ENCODE assay signal across 8 cellular contexts in the genomic region with DNA sequence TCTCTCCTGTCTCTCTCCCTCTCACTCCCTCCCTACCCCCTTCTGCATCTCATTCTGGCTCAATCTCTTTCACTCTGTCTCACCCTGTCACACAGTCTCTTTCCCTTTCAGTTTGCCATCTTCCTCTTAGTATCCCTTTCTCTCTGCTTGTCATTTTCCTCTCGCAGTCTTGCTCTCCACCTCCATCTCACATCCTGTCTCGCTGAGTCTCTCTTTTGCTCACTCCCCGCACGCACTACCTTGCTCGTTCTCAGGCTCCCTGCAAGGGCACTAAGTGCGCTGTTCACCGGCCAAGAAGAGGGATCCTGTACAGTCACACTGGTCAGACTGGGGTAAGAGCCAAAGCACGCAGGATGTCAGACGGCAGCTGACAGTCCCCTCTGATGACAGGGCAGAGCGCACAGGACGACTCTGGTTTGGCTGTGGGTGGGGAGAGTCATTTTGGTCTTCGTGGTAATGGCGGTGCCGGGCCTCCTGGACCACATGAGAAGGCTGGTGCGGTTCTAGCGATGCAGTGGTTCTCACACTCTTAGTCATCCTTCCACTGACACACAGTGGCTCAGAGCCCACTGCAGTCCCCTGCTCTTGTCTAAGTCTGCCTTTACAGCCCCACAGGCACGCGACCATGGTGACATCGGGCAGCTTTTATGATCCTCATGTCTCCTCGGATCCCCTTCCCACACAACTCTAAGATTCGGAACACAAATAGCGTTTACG.
DNase-seq lines count a peak whose midpoint lies in the region; ATAC-seq and TF ChIP-seq lines count a peak whose summit lies in the region.

No MANE protein-coding gene starts in this region.

- no peak overlapping the region for H4K8ac ChIP-seq in mesenchymal stem cell (ENCODE audit: low read length)

- no peak overlapping the region for H3K14ac ChIP-seq in mesenchymal stem cell (ENCODE audit: low read length in 2 of 2)

- peak; percentile 81 for ATAC-seq in GM21737 (IDR thresholded peaks at IDR 0.05; ENCODE audit: unreplicated experiment)
- ATAC-seq in stimulated activated naive B cell treated with anti-CD40 and anti-IgM and Interleukin-4, amounts not matched to agents 10 μg/mL and 1 μg/mL and 100 μg/mL, for 72 hours (replicated peaks) = peak; percentile 90 to 91

- no peaks in the 10 kb centered on the region for H3K79me2 ChIP-seq in DOHH2 (ENCODE audit: control insufficient read depth, low read length)

- H3K9ac ChIP-seq in mesenchymal stem cell (ENCODE audit: low read length) = no peak overlapping the region

- H3K4me1 ChIP-seq in DOHH2 (ENCODE audit: control insufficient read depth, low read length) (peaks cover 29% of the 10 kb centered on the region), mesenchymal stem cell (ENCODE audit: control insufficient read depth, insufficient read depth, low read depth, low read length) (peaks cover 2% of the 10 kb centered on the region)

- no peak overlapping the region for H2BK120ac ChIP-seq in mesenchymal stem cell (ENCODE audit: low read depth, low read length)

- no peak overlapping the region for H2AK5ac ChIP-seq in mesenchymal stem cell (ENCODE audit: low read length, severe bottlenecking)

- H2AFZ ChIP-seq in mesenchymal stem cell (ENCODE audit: low read depth, low read length) = no peak overlapping the region

- peaks cover 83% of the 10 kb centered on the region for H3K4me1 Mint-ChIP-seq in activated naive CD4-positive, alpha-beta T cell treated with anti-CD3 and anti-CD28 coated beads, Interleukin-2, amount 50 U/mL, for 24 hours
- H3K4me1 Mint-ChIP-seq in stimulated activated naive B cell treated with anti-CD40 and anti-IgM and Interleukin-4, amounts not matched to agents 10 μg/mL and 1 μg/mL and 100 μg/mL, for 72 hours = peaks cover 45 to 71% of the 10 kb centered on the region in 2 donors

- peaks cover 10% of the 10 kb centered on the region for H3K36me3 Mint-ChIP-seq in activated naive CD4-positive, alpha-beta T cell treated with anti-CD3 and anti-CD28 coated beads, Interleukin-2, amount 50 U/mL, for 24 hours
- H3K36me3 Mint-ChIP-seq in stimulated activated naive B cell treated with anti-CD40 and anti-IgM and Interleukin-4, amounts not matched to agents 10 μg/mL and 1 μg/mL and 100 μg/mL, for 72 hours = peaks cover 14 to 26% of the 10 kb centered on the region in 2 donors

- H3K27me3 Mint-ChIP-seq in activated naive CD4-positive, alpha-beta T cell treated with anti-CD3 and anti-CD28 coated beads, Interleukin-2, amount 50 U/mL, for 24 hours = no peaks in the 10 kb centered on the region
- no peaks in the 10 kb centered on the region for H3K27me3 Mint-ChIP-seq in stimulated activated naive B cell treated with anti-CD40 and anti-IgM and Interleukin-4, amounts not matched to agents 10 μg/mL and 1 μg/mL and 100 μg/mL, for 72 hours

- H3K23ac ChIP-seq in mesenchymal stem cell (ENCODE audit: low read length in 2 of 2) = no peak overlapping the region

- H3K9me2 ChIP-seq in DOHH2 (replicated peaks; ENCODE audit: control insufficient read depth, low read length) = no peaks in the 10 kb centered on the region

- peak overlapping the region; percentile 19 for H4K91ac ChIP-seq in mesenchymal stem cell (ENCODE audit: low read length)

- peak overlapping the region in 1 of 2 experiments; percentile 74 for H2BK12ac ChIP-seq in mesenchymal stem cell (ENCODE audit: low read length in 2 of 2)

- no peak overlapping the region for H2BK5ac ChIP-seq in mesenchymal stem cell (ENCODE audit: low read depth, low read length, poor library complexity, severe bottlenecking)

- peak overlapping the region; percentile 75 for H3K4me3 Mint-ChIP-seq in activated naive CD4-positive, alpha-beta T cell treated with anti-CD3 and anti-CD28 coated beads, Interleukin-2, amount 50 U/mL, for 24 hours
- H3K4me3 Mint-ChIP-seq in stimulated activated naive B cell treated with anti-CD40 and anti-IgM and Interleukin-4, amounts not matched to agents 10 μg/mL and 1 μg/mL and 100 μg/mL, for 72 hours = peak overlapping the region; percentile 82 to 87

- H2BK15ac ChIP-seq in mesenchymal stem cell (ENCODE audit: low read depth, poor library complexity, severe bottlenecking) = no peak overlapping the region

- no peak overlapping the region for H3K27ac ChIP-seq in DOHH2 (ENCODE audit: low read depth, low read length)
- no peak overlapping the region for H3K27ac ChIP-seq in mesenchymal stem cell (ENCODE audit: low read length, poor library complexity, severe bottlenecking)

- H4K20me1 ChIP-seq in DOHH2 (ENCODE audit: control insufficient read depth, insufficient read depth, low read depth, low read length) = no peaks in the 10 kb centered on the region; the same call in 1 of the 2 replicates

- H3F3A ChIP-seq in DOHH2 (ENCODE audit: control insufficient read depth, insufficient read depth) = no peaks in the 10 kb centered on the region

- H3K27me3 ChIP-seq in DOHH2 (ENCODE audit: control insufficient read depth, low read length) = no peaks in the 10 kb centered on the region
- H3K27me3 ChIP-seq in mesenchymal stem cell (ENCODE audit: control insufficient read depth in 1 of 2, insufficient read depth in 1 of 2, low read length in 2 of 2) = no peaks in the 10 kb centered on the region

- 87% methylated on average over 23 of the region's 23 CpGs for WGBS in mesenchymal stem cell

- peak overlapping the region; percentile 94 for H3K27ac Mint-ChIP-seq in activated naive CD4-positive, alpha-beta T cell treated with anti-CD3 and anti-CD28 coated beads, Interleukin-2, amount 50 U/mL, for 24 hours
- peak overlapping the region; percentile 97 for H3K27ac Mint-ChIP-seq in stimulated activated naive B cell treated with anti-CD40 and anti-IgM and Interleukin-4, amounts not matched to agents 10 μg/mL and 1 μg/mL and 100 μg/mL, for 72 hours

- H3K18ac ChIP-seq in mesenchymal stem cell (ENCODE audit: low read depth in 1 of 2, low read length in 2 of 2) = no peak overlapping the region

- H3K9me3 ChIP-seq in DOHH2 (ENCODE audit: control insufficient read depth, insufficient read depth, low read length) = no peaks in the 10 kb centered on the region
- H3K9me3 ChIP-seq in mesenchymal stem cell (ENCODE audit: control insufficient read depth, low read length) = no peaks in the 10 kb centered on the region

- H3K36me3 ChIP-seq in DOHH2 (ENCODE audit: control insufficient read depth, low read length) (no peaks in the 10 kb centered on the region), mesenchymal stem cell (ENCODE audit: control insufficient read depth in 1 of 2, insufficient read depth in 2 of 2, low read depth in 1 of 2, low read length in 2 of 2) (peaks cover 0 to 10% of the 10 kb centered on the region in 2 experiments)

- DNase-seq in OCI-M1 (lab: John Stamatoyannopoulos, UW) = peak; percentile 62
- DNase-seq in mesenchymal stem cell = no peak
- peak; percentile 87 for DNase-seq in stimulated activated naive B cell treated with anti-CD40 and anti-IgM and Interleukin-4, amounts not matched to agents 10 μg/mL and 1 μg/mL and 100 μg/mL, for 72 hours
- no peak for DNase-seq in NCI-H2196 treated with DMSO at 0.1 percent for 48 hours (lab: John Stamatoyannopoulos, UW; ENCODE audit: unreplicated experiment)
- no peak for DNase-seq in SIG-M5 (lab: John Stamatoyannopoulos, UW)

- TF ChIP-seq CTCF in DOHH2 (IDR thresholded peaks at IDR 0.05; ENCODE audit: low read depth, low read length, poor library complexity, severe bottlenecking) = no peak

- peaks cover 40% of the 10 kb centered on the region for H3K79me1 ChIP-seq in mesenchymal stem cell (replicated peaks; ENCODE audit: low read length, poor library complexity, severe bottlenecking)

- no peaks in the 10 kb centered on the region for H3K9me3 Mint-ChIP-seq in activated naive CD4-positive, alpha-beta T cell treated with anti-CD3 and anti-CD28 coated beads, Interleukin-2, amount 50 U/mL, for 24 hours
- peaks cover 3 to 6% of the 10 kb centered on the region in 2 donors for H3K9me3 Mint-ChIP-seq in stimulated activated naive B cell treated with anti-CD40 and anti-IgM and Interleukin-4, amounts not matched to agents 10 μg/mL and 1 μg/mL and 100 μg/mL, for 72 hours

- H3K4me3 ChIP-seq in DOHH2 (ENCODE audit: low read length) (no peak overlapping the region), mesenchymal stem cell (ENCODE audit: insufficient read depth in 1 of 2, low read depth in 1 of 2, low read length in 2 of 2) (no peak overlapping the region)

- H3K4ac ChIP-seq in mesenchymal stem cell (ENCODE audit: low read depth in 1 of 2, low read length in 2 of 2) = no peak overlapping the region

- H3K4me2 ChIP-seq in DOHH2 (ENCODE audit: low read length) (peak overlapping the region; percentile 13; the same call in 1 of the 2 replicates), mesenchymal stem cell (ENCODE audit: low read length, poor library complexity, severe bottlenecking) (no peak overlapping the region)

Comparison
In these comparisons a context has a peak if more than half of its experiments do, and no peak if none do; other contexts are left out.
1. DNase-seq: peak in OCI-M1 (single experiment) and stimulated activated naive B cell treated with anti-CD40 and anti-IgM and Interleukin-4, amounts not matched to agents 10 μg/mL and 1 μg/mL and 100 μg/mL, for 72 hours (single experiment); none in mesenchymal stem cell (single experiment), NCI-H2196 treated with DMSO at 0.1 percent for 48 hours (single experiment) and SIG-M5 (single experiment).